19 cellular contexts compared by ENCODE assay signal in genomic region chr9:82513242-82513750, GRCh38.
DNase-seq lines count a peak whose midpoint lies in the region; ATAC-seq and TF ChIP-seq lines count a peak whose summit lies in the region.
"Had no signal": no experiment of that assay in that cellular context is flagged by ENCODE, and none has a peak within 500 bp of the region (broad histone marks: within the 10 kb centered on the region; RNA-seq: fewer than 3 reads in every experiment).

No MANE protein-coding gene starts in this region.

- H3K27me3 ChIP-seq in foreskin keratinocyte (no peaks in the 10 kb centered on the region), sigmoid colon (no peaks in the 10 kb centered on the region)
- H3K27me3 ChIP-seq: BLaER1 treated with 17β-estradiol and CSF1 and Interleukin-3, amounts not matched to agents 10 nM and 100 nM had no signal

- no peaks in the 10 kb centered on the region for H3K9me3 Mint-ChIP-seq in glutamatergic neuron (ENCODE audit: unreplicated experiment)

- no peak for TF ChIP-seq POLR2A in sigmoid colon (IDR thresholded peaks at IDR 0.05)

- no peaks in the 10 kb centered on the region for H3K4me1 Mint-ChIP-seq in glutamatergic neuron (ENCODE audit: low read depth, unreplicated experiment)
- H3K4me1 Mint-ChIP-seq: endodermal cell had no signal

- TF ChIP-seq EP300 in sigmoid colon (IDR thresholded peaks at IDR 0.05) = no peak

- peak; percentile 57 for DNase-seq in GM04503 (ENCODE audit: low read depth)
- DNase-seq in astrocyte of the cerebellum (ENCODE audit: low read depth) = peak; percentile 79
- DNase-seq in foreskin keratinocyte = peak in 1 of 2 donors; percentile 10
- DNase-seq in sigmoid colon = no peak
- DNase-seq in midbrain (lab: John Stamatoyannopoulos, UW) = no peak
- DNase-seq in glutamatergic neuron = no peak
- DNase-seq in HUDEP-2 (lab: John Stamatoyannopoulos, UW; ENCODE audit: unreplicated experiment in 76 of 76) = no peak
- DNase-seq: activated CD4-positive, alpha-beta T cell treated with anti-CD3 and anti-CD28 coated beads for 48 hours; activated naive CD4-positive, alpha-beta T cell treated with anti-CD3 and anti-CD28 coated beads for 36 hours; activated T-cell treated with anti-CD3 and anti-CD28 coated beads for 4 hours; DMS153; endodermal cell; NCI-H187 treated with DMSO at 0.1 percent for 48 hours; NCI-H524 had no signal

- H3K27ac ChIP-seq in foreskin keratinocyte (no peak overlapping the region), sigmoid colon (peak overlapping the region; percentile 40 to 66 (median 60))
- H3K27ac ChIP-seq: BLaER1 treated with 17β-estradiol and CSF1 and Interleukin-3, amounts not matched to agents 10 nM and 100 nM; cardiac muscle cell; SK-N-MC had no signal

- H3K4me1 ChIP-seq in foreskin keratinocyte (no peaks in the 10 kb centered on the region), sigmoid colon (peaks cover 0 to 37% (median 13%) of the 10 kb centered on the region in 4 donors)
- H3K4me1 ChIP-seq: BLaER1 treated with 17β-estradiol and CSF1 and Interleukin-3, amounts not matched to agents 10 nM and 100 nM had no signal

- 59 to 84% methylated on average over 5 of the region's 5 CpGs for WGBS in sigmoid colon, 2 donors

- intact Hi-C loops in sigmoid colon (cut with DNase I) = no loop called here

- no peak for TF ChIP-seq CTCF in astrocyte of the cerebellum (IDR thresholded peaks at IDR 0.05; ENCODE audit: low read depth, low read length, missing control alignments)
- no peak for TF ChIP-seq CTCF in foreskin keratinocyte (conservative IDR thresholded peaks at IDR 0.05)
- TF ChIP-seq CTCF in sigmoid colon (IDR thresholded peaks at IDR 0.05) = no peak
- no peak for TF ChIP-seq CTCF in glutamatergic neuron (IDR thresholded peaks at IDR 0.05; ENCODE audit: partially characterized antibody, unreplicated experiment)

- ATAC-seq in foreskin keratinocyte (peak; percentile 16), HG03097 (IDR thresholded peaks at IDR 0.05; ENCODE audit: low FRiP score, unreplicated experiment) (no peak)

- no peaks in the 10 kb centered on the region for H3K27me3 Mint-ChIP-seq in glutamatergic neuron (ENCODE audit: unreplicated experiment)
- H3K27me3 Mint-ChIP-seq: stimulated activated naive CD8-positive, alpha-beta T cell treated with anti-CD3 and anti-CD28 coated beads, Interleukin-15, Interleukin-2, amounts not matched to agents 100 ng/mL and 50 ng/mL, for 24 hours had no signal

- H3K36me3 ChIP-seq in sigmoid colon = no peaks in the 10 kb centered on the region
- H3K36me3 ChIP-seq: BLaER1 treated with 17β-estradiol and CSF1 and Interleukin-3, amounts not matched to agents 10 nM and 100 nM; cardiac muscle cell had no signal

- H3K36me3 Mint-ChIP-seq in glutamatergic neuron (ENCODE audit: unreplicated experiment) = no peaks in the 10 kb centered on the region

- H3K4me3 ChIP-seq in astrocyte of the cerebellum (ENCODE audit: low read depth, low read length) (no peak overlapping the region), sigmoid colon (no peak overlapping the region)
- H3K4me3 ChIP-seq: BLaER1 treated with 17β-estradiol and CSF1 and Interleukin-3, amounts not matched to agents 10 nM and 100 nM; cardiac muscle cell; SK-N-MC had no signal

- no peak overlapping the region for H3K27ac Mint-ChIP-seq in glutamatergic neuron (ENCODE audit: unreplicated experiment)
- H3K27ac Mint-ChIP-seq: activated naive CD4-positive, alpha-beta T cell treated with anti-CD3 and anti-CD28 coated beads for 36 hours; endodermal cell; stimulated activated naive CD8-positive, alpha-beta T cell treated with anti-CD3 and anti-CD28 coated beads, Interleukin-15, Interleukin-2, amounts not matched to agents 100 ng/mL and 50 ng/mL, for 24 hours had no signal

- in situ Hi-C loops in astrocyte of the cerebellum (cut with HindIII; ENCODE audit: low sequenced_read_pairs) = no loop called here

- H3K4me3 Mint-ChIP-seq in glutamatergic neuron (ENCODE audit: unreplicated experiment) = no peak overlapping the region
- H3K4me3 Mint-ChIP-seq: activated naive CD4-positive, alpha-beta T cell treated with anti-CD3 and anti-CD28 coated beads for 36 hours; endodermal cell; stimulated activated naive CD8-positive, alpha-beta T cell treated with anti-CD3 and anti-CD28 coated beads, Interleukin-15, Interleukin-2, amounts not matched to agents 100 ng/mL and 50 ng/mL, for 24 hours had no signal

- H3K9me3 ChIP-seq in sigmoid colon = no peaks in the 10 kb centered on the region
- H3K9me3 ChIP-seq: BLaER1 treated with 17β-estradiol and CSF1 and Interleukin-3, amounts not matched to agents 10 nM and 100 nM had no signal

Comparison
In these comparisons a context has a peak if more than half of its experiments do, and no peak if none do; other contexts are left out.
1. DNase-seq: peak in GM04503 (single experiment) and astrocyte of the cerebellum (single experiment); none in sigmoid colon (single experiment), midbrain (single experiment), glutamatergic neuron (single experiment) and HUDEP-2 (0 of 76).